Comparison of ENCODE assay signal across 1 cellular context in genomic region chr20:19609642-19610223, GRCh38.
TF ChIP-seq lines count a peak whose summit lies in the region.

No MANE protein-coding gene starts in this region.

TF ChIP-seq in HepG2, 621 proteins besides CTCF, POLR2A, EP300 and RAD21 (continued from another document):
- TF ChIP-seq USF2 (IDR thresholded peaks at IDR 0.05; ENCODE audit: low read depth, low read length) (no peak), USF2 (CRISPR knock-in tag; IDR thresholded peaks at IDR 0.05; ENCODE audit: borderline replicate concordance) (no peak), PAX8 (CRISPR knock-in tag; IDR thresholded peaks at IDR 0.05; ENCODE audit: borderline replicate concordance) (no peak), HINFP (CRISPR knock-in tag; IDR thresholded peaks at IDR 0.05; ENCODE audit: low read depth) (no peak), ASH2L (IDR thresholded peaks at IDR 0.05; ENCODE audit: insufficient read length, low read depth, low read length) (peak; percentile 60), KDM6A (CRISPR knock-in tag; IDR thresholded peaks at IDR 0.05; ENCODE audit: low read depth) (peak; percentile 55; the same call in 1 of the 2 replicates), ZNF646 (CRISPR knock-in tag; IDR thresholded peaks at IDR 0.05) (peak; percentile 76; the same call in 1 of the 2 replicates), MTA3 (CRISPR knock-in tag; IDR thresholded peaks at IDR 0.05) (no peak), CEBPZ (IDR thresholded peaks at IDR 0.05; ENCODE audit: low read length) (no peak), ZNF772 (CRISPR knock-in tag; IDR thresholded peaks at IDR 0.05) (peak; percentile 93), IKZF4 (CRISPR knock-in tag; IDR thresholded peaks at IDR 0.05; ENCODE audit: borderline replicate concordance, low read depth, not compliant biosample characterization) (no peak), ZBTB10 (CRISPR knock-in tag; IDR thresholded peaks at IDR 0.05; ENCODE audit: borderline replicate concordance) (0 out of 2 replicates have a peak, but pooled peaks have one; percentile 24), TRAFD1 (CRISPR knock-in tag; IDR thresholded peaks at IDR 0.05; ENCODE audit: borderline replicate concordance) (no peak; the same call in 1 of the 2 replicates), ZNF180 (CRISPR knock-in tag; IDR thresholded peaks at IDR 0.05; ENCODE audit: borderline replicate concordance, low read depth) (no peak), BCLAF1 (IDR thresholded peaks at IDR 0.05) (no peak), TARDBP (CRISPR knock-in tag; IDR thresholded peaks at IDR 0.05) (peak; percentile 55; the same call in 1 of the 2 replicates), THRA (CRISPR knock-in tag; IDR thresholded peaks at IDR 0.05; ENCODE audit: borderline replicate concordance) (peak; percentile 71; the same call in 1 of the 2 replicates)
TF ChIP-seq in HepG2: peak in this region for 143.
